In the genomic region with DNA sequence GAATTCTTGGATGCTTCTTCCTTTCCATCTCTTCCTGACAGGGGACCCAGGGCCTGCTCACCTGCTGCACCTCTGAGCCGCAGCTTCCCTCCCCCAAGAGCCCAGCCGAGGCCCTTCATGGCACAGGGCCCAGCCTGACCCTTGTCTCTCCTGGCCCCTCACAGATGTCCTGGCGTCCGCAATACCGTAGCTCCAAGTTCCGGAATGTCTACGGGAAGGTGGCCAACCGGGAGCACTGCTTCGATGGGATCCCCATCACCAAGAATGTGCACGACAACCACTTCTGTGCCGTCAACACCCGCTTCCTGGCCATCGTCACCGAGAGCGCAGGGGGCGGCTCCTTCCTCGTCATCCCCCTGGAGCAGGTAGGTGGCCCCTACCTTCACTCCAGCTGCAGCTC, we compare ENCODE assay signal across 14 cellular contexts.
"Had no signal": no experiment of that assay in that cellular context is flagged by ENCODE, and none has a peak within 500 bp of the region (broad histone marks: within the 10 kb centered on the region; RNA-seq: fewer than 3 reads in every experiment).

No MANE protein-coding gene starts in this region.

- H3K9me3 ChIP-seq: breast epithelium, left lung, tibial nerve had no signal

- H3K4me3 ChIP-seq: breast epithelium, left lung, SK-N-MC, tibial nerve had no signal

- DNase-seq: activated CD4-positive, alpha-beta T cell treated with anti-CD3 and anti-CD28 coated beads, Interleukin-2, amount 50 U/mL, for 48 hours; activated naive CD4-positive, alpha-beta T cell treated with Interleukin-2 at 50 U/mL for 16 hours; activated T-cell treated with anti-CD3 and anti-CD28 coated beads for 4 hours; foreskin melanocyte; glutamatergic neuron; kidney; left lung; mammary epithelial cell; stimulated activated CD8-positive, alpha-beta memory T cell treated with anti-CD3 and anti-CD28 coated beads, Interleukin-4, amount 100 ng/mL, for 48 hours; stimulated activated naive CD4-positive, alpha-beta T cell had no signal

- H3K36me3 ChIP-seq: breast epithelium, left lung had no signal

- H3K27ac ChIP-seq: epithelial cell of prostate, left lung, SK-N-MC, tibial nerve had no signal

- H3K4me1 ChIP-seq: breast epithelium, left lung had no signal

- H3K27me3 ChIP-seq: breast epithelium, left lung, tibial nerve had no signal

- ATAC-seq: left lung had no signal
